ENCODE assay signal across 23 cellular contexts in the genomic region with DNA sequence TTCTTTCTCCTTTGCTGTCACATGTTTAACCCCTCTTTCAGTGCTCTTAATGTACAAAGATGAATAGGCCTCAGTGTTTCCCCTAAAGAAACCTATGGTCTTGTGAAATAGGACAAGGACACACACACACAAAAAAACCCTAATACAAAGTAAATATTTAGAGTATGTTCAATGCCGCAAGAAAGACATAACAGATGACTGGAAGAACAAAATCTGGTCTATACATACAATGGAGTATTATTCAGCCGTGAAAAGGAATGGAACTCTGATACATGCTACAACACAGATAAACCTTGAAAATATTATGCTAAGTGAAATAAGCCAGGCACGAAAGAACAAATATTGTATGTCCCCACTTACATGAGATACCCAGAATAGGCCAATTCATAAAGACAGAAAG.
A peak's percentile ranks its signal among the peaks of the same experiment; 100 is the strongest.
DNase-seq lines count a peak whose midpoint lies in the region; ATAC-seq, FAIRE-seq and TF ChIP-seq lines count a peak whose summit lies in the region.
"Had no signal": no experiment of that assay in that cellular context is flagged by ENCODE, and none has a peak within 500 bp of the region (broad histone marks: within the 10 kb centered on the region; RNA-seq: fewer than 3 reads in every experiment).

No MANE protein-coding gene starts in this region.

- intact Hi-C loops in HepG2 (cut with micrococcal nuclease; ENCODE audit: unreplicated experiment), result loop anchor here (1.0 to 10.0 kb wide), 2 partner anchors 192 to 356 kb away; a partner anchor contains a TSS
- intact Hi-C loops in right lobe of liver (cut with DNase I), result no loop called here

- H3K27ac ChIP-seq in HepG2 (ENCODE audit: extremely low read length, insufficient read depth, low read length) (no peak overlapping the region), right lobe of liver (no peak overlapping the region), thymus (ENCODE audit: low read depth) (peak overlapping the region; percentile 85)
- H3K27ac ChIP-seq: HL-60 had no signal

- H3K36me3 ChIP-seq in HepG2 (replicated peaks in 1 of 2; ENCODE audit: control insufficient read depth in 1 of 2, insufficient read depth in 2 of 2, low read length in 2 of 2) (peaks cover 3 to 24% of the 10 kb centered on the region in 2 experiments), right lobe of liver (peaks cover 0 to 2% (median 0%) of the 10 kb centered on the region in 4 donors), thymus (ENCODE audit: control insufficient read depth, insufficient read depth) (peaks cover 7% of the 10 kb centered on the region)

- in situ Hi-C loops in HepG2 (cut with HindIII; ENCODE audit: extremely low pct_ligation_motif_present, low pct_unique_long_range_greater_than_20kb) (no loop called here), SK-MEL-5 (cut with HindIII; ENCODE audit: low pct_unique_long_range_greater_than_20kb, low sequenced_read_pairs) (no loop called here)

- H3K27me3 Mint-ChIP-seq in effector memory CD8-positive, alpha-beta T cell, result no peaks in the 10 kb centered on the region

- CTCF ChIA-PET in HepG2 (lab: Yijun Ruan, JAX; ENCODE audit: low intra/inter-chr PET ratio, low total read pairs), result no interaction called here

- DNase-seq in HepG2 (ENCODE audit: low spot score) (peak; percentile 57), right lobe of liver (no peak), SK-MEL-5 (ENCODE audit: low read depth, low spot score) (peak; percentile 6)
- no peak for DNase-seq in effector memory CD8-positive, alpha-beta T cell
- DNase-seq: ACHN, C1 segment of cervical spinal cord, Caco-2, HFFc6, IMR-90, Karpas-422, NCI-H1436, NCI-H1930, NCI-H345, NCI-H526, PC-3, RPMI8226, SHP77 treated with DMSO at 0.1 percent for 48 hours had no signal

- no peak for ATAC-seq in HepG2
- no peak for ATAC-seq in right lobe of liver
- no peak for ATAC-seq in effector memory CD8-positive, alpha-beta T cell (replicated peaks)
- ATAC-seq in GM21381 (IDR thresholded peaks at IDR 0.05; ENCODE audit: unreplicated experiment), result no peak
- ATAC-seq in HG03175 (IDR thresholded peaks at IDR 0.05; ENCODE audit: unreplicated experiment), result no peak
- ATAC-seq: PC-3 had no signal

- TF ChIP-seq EP300 in HepG2 (IDR thresholded peaks at IDR 0.05; ENCODE audit: low read depth in 2 of 2, low read length in 2 of 2) (peak in 1 of 2 experiments; percentile 36; a peak in 2 of 4 replicates), HepG2 (CRISPR knock-in tag; IDR thresholded peaks at IDR 0.05; ENCODE audit: borderline replicate concordance) (no peak)

- H3K27me3 ChIP-seq in HepG2 (ENCODE audit: control insufficient read depth in 1 of 2, insufficient read depth in 2 of 2, low read length in 2 of 2) (no peaks in the 10 kb centered on the region), right lobe of liver (no peaks in the 10 kb centered on the region), thymus (ENCODE audit: control insufficient read depth, insufficient read depth) (no peaks in the 10 kb centered on the region)

- no peak for TF ChIP-seq CTCF in HepG2 (CRISPR knock-in tag; IDR thresholded peaks at IDR 0.05)
- no peak for TF ChIP-seq CTCF in right lobe of liver (IDR thresholded peaks at IDR 0.05)

- no peak for FAIRE-seq in HepG2 (lab: Jason Lieb, UNC)
- FAIRE-seq: G401.6, H54 had no signal

- no peak overlapping the region for H2AFZ ChIP-seq in HepG2 (ENCODE audit: low read length)

- TF ChIP-seq RAD21 in HepG2 (CRISPR knock-in tag; IDR thresholded peaks at IDR 0.05), result no peak

- 61% methylated on average over 3 of the region's 3 CpGs for WGBS in HepG2 (ENCODE audit: low lambda C conversion rate)
- WGBS in right lobe of liver (ENCODE audit: insufficient coverage, low coverage, low lambda C conversion rate, missing lambda C conversion rate), result 100% methylated on average over 3 of the region's 3 CpGs
- 98% methylated on average over 3 of the region's 3 CpGs for WGBS in thymus

- H3K9me3 Mint-ChIP-seq in effector memory CD8-positive, alpha-beta T cell, result no peaks in the 10 kb centered on the region

- H3K4me3 ChIP-seq in HepG2 (replicated peaks in 1 of 3; ENCODE audit: insufficient read depth in 1 of 3, low read depth in 2 of 3, low read length in 3 of 3) (no peak overlapping the region), right lobe of liver (no peak overlapping the region), thymus (ENCODE audit: low read length) (no peak overlapping the region)

- H3K4me2 ChIP-seq in HepG2 (ENCODE audit: low read depth, low read length), result no peak overlapping the region

- no peak overlapping the region for H3K9ac ChIP-seq in HepG2 (ENCODE audit: insufficient read depth, low read depth, low read length)

- peak overlapping the region in 1 of 2 donors; percentile 43 for H3K4me3 Mint-ChIP-seq in effector memory CD8-positive, alpha-beta T cell
- H3K4me3 Mint-ChIP-seq: HFFc6 had no signal

- peak overlapping the region; percentile 97 to 100 for H3K27ac Mint-ChIP-seq in effector memory CD8-positive, alpha-beta T cell
- H3K27ac Mint-ChIP-seq: HFFc6 had no signal

- no TSS peak for BruUV-seq in HepG2 (replicated peaks; lab: Mats Ljungman, UMichigan)

- POLR2A ChIA-PET in HepG2 (lab: Yijun Ruan, JAX), result no interaction called here

- H3K9me3 ChIP-seq in HepG2 (ENCODE audit: low read length) (no peaks in the 10 kb centered on the region), right lobe of liver (no peaks in the 10 kb centered on the region), thymus (ENCODE audit: control insufficient read depth) (no peaks in the 10 kb centered on the region)
- H3K9me3 ChIP-seq: Caco-2 had no signal

- peaks cover 45 to 64% of the 10 kb centered on the region in 2 donors for H3K4me1 Mint-ChIP-seq in effector memory CD8-positive, alpha-beta T cell (ENCODE audit: low read depth in 2 of 2)

- H4K20me1 ChIP-seq in HepG2 (ENCODE audit: insufficient read depth, low read length), result no peaks in the 10 kb centered on the region

- no peaks in the 10 kb centered on the region for H3K79me2 ChIP-seq in HepG2 (ENCODE audit: insufficient read depth, low read length)

- H3K4me1 ChIP-seq in HepG2 (ENCODE audit: insufficient read depth, low read length) (peaks cover 20% of the 10 kb centered on the region), right lobe of liver (peaks cover 0 to 20% (median 10%) of the 10 kb centered on the region in 4 donors), thymus (ENCODE audit: control insufficient read depth, insufficient read depth, low read length) (peaks cover 15% of the 10 kb centered on the region)
- H3K4me1 ChIP-seq: Caco-2 had no signal

- peaks cover 10% of the 10 kb centered on the region for H3K36me3 Mint-ChIP-seq in effector memory CD8-positive, alpha-beta T cell (ENCODE audit: insufficient read depth)

- no peak for TF ChIP-seq POLR2A in HepG2 (IDR thresholded peaks at IDR 0.05; ENCODE audit: insufficient read depth in 1 of 2, low read depth in 2 of 2, low read length in 2 of 2)
- no peak for TF ChIP-seq POLR2A in right lobe of liver (IDR thresholded peaks at IDR 0.05)

TF ChIP-seq in HepG2, 621 proteins besides CTCF, POLR2A, EP300 and RAD21 (continues in another document):
- TF ChIP-seq ZNF660 (CRISPR knock-in tag; IDR thresholded peaks at IDR 0.05; ENCODE audit: borderline replicate concordance, low read depth) (no peak), ZMYM2 (CRISPR knock-in tag; IDR thresholded peaks at IDR 0.05) (0 out of 2 replicates have a peak, but pooled peaks have one; percentile 39), SOX5 (CRISPR knock-in tag; IDR thresholded peaks at IDR 0.05; ENCODE audit: borderline replicate concordance) (peak; percentile 60; the same call in 1 of the 2 replicates), RCOR2 (CRISPR knock-in tag; IDR thresholded peaks at IDR 0.05) (peak; percentile 60; the same call in 1 of the 2 replicates), ZNF331 (CRISPR knock-in tag; IDR thresholded peaks at IDR 0.05) (no peak)
- TF ChIP-seq, protein P1, sequence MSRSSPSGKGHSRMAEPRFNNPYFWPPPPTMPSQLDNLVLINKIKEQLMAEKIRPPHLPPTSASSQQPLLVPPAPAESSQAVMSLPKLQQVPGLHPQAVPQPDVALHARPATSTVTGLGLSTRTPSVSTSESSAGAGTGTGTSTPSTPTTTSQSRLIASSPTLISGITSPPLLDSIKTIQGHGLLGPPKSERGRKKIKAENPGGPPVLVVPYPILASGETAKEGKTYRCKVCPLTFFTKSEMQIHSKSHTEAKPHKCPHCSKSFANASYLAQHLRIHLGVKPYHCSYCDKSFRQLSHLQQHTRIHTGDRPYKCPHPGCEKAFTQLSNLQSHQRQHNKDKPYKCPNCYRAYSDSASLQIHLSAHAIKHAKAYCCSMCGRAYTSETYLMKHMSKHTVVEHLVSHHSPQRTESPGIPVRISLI (CRISPR knock-in tag; IDR thresholded peaks at IDR 0.05; ENCODE audit: borderline replicate concordance), result peak; percentile 37; the same call in 1 of the 2 replicates
- TF ChIP-seq, protein P2, sequence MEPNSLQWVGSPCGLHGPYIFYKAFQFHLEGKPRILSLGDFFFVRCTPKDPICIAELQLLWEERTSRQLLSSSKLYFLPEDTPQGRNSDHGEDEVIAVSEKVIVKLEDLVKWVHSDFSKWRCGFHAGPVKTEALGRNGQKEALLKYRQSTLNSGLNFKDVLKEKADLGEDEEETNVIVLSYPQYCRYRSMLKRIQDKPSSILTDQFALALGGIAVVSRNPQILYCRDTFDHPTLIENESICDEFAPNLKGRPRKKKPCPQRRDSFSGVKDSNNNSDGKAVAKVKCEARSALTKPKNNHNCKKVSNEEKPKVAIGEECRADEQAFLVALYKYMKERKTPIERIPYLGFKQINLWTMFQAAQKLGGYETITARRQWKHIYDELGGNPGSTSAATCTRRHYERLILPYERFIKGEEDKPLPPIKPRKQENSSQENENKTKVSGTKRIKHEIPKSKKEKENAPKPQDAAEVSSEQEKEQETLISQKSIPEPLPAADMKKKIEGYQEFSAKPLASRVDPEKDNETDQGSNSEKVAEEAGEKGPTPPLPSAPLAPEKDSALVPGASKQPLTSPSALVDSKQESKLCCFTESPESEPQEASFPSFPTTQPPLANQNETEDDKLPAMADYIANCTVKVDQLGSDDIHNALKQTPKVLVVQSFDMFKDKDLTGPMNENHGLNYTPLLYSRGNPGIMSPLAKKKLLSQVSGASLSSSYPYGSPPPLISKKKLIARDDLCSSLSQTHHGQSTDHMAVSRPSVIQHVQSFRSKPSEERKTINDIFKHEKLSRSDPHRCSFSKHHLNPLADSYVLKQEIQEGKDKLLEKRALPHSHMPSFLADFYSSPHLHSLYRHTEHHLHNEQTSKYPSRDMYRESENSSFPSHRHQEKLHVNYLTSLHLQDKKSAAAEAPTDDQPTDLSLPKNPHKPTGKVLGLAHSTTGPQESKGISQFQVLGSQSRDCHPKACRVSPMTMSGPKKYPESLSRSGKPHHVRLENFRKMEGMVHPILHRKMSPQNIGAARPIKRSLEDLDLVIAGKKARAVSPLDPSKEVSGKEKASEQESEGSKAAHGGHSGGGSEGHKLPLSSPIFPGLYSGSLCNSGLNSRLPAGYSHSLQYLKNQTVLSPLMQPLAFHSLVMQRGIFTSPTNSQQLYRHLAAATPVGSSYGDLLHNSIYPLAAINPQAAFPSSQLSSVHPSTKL (CRISPR knock-in tag; IDR thresholded peaks at IDR 0.05), result peak; percentile 51

Comparison
In these comparisons a context has a peak if more than half of its experiments do, and no peak if none do; other contexts are left out.
1. DNase-seq: peak in HepG2 (single experiment) and SK-MEL-5 (single experiment); none in right lobe of liver (0 of 3) and effector memory CD8-positive, alpha-beta T cell (0 of 3).